In genomic region chr22:19719055-19719482, GRCh38 we compare ENCODE assay signal across 10 cellular contexts. TPM values are rescaled to one million over a fixed set of nuclear protein-coding genes. Genes with fewer than 3 reads are reported as not detected.
DNase-seq lines count a peak whose midpoint lies in the region; ATAC-seq and TF ChIP-seq lines count a peak whose summit lies in the region.
"Had no signal": no experiment of that assay in that cellular context is flagged by ENCODE, and none has a peak within 500 bp of the region (broad histone marks: within the 10 kb centered on the region; RNA-seq: fewer than 3 reads in every experiment).

No MANE protein-coding gene starts in this region.

- H3K9ac ChIP-seq in endocrine pancreas (ENCODE audit: control insufficient read depth, insufficient read depth, low read length) (peak overlapping the region; percentile 88), rectal smooth muscle tissue (ENCODE audit: low read length) (no peak overlapping the region)

- no peak overlapping the region for H3K27ac ChIP-seq in CD8-positive, alpha-beta T cell (ENCODE audit: low read depth, low read length)
- H3K27ac ChIP-seq in RWPE2 (ENCODE audit: poor library complexity, severe bottlenecking) (no peak overlapping the region), rectal smooth muscle tissue (ENCODE audit: low read depth, low read length) (no peak overlapping the region)
- H3K27ac ChIP-seq: body of pancreas had no signal

- no peaks in the 10 kb centered on the region for H3K9me3 ChIP-seq in CD8-positive, alpha-beta T cell (ENCODE audit: low read length)
- no peaks in the 10 kb centered on the region for H3K9me3 ChIP-seq in RWPE2 (ENCODE audit: severe bottlenecking)
- H3K9me3 ChIP-seq in endocrine pancreas (ENCODE audit: control insufficient read depth, low read length), result no peaks in the 10 kb centered on the region
- no peaks in the 10 kb centered on the region for H3K9me3 ChIP-seq in mucosa of descending colon
- H3K9me3 ChIP-seq: body of pancreas had no signal

- peaks cover 33% of the 10 kb centered on the region for H3K4me1 ChIP-seq in CD8-positive, alpha-beta T cell (ENCODE audit: insufficient read depth, low read length)
- H3K4me1 ChIP-seq in RWPE2 (ENCODE audit: insufficient read depth, poor library complexity, severe bottlenecking) (no peaks in the 10 kb centered on the region), endocrine pancreas (ENCODE audit: control insufficient read depth, insufficient read depth, low read length) (no peaks in the 10 kb centered on the region), rectal smooth muscle tissue (ENCODE audit: control insufficient read depth, insufficient read depth, low read length) (peaks cover 3% of the 10 kb centered on the region), mucosa of descending colon (ENCODE audit: low read depth) (peaks cover 23% of the 10 kb centered on the region)

- H3K4me3 ChIP-seq in CD8-positive, alpha-beta T cell (ENCODE audit: low read depth, low read length), result peak overlapping the region; percentile 46
- H3K4me3 ChIP-seq in RWPE2 (ENCODE audit: severe bottlenecking), result peak overlapping the region; percentile 44
- H3K4me3 ChIP-seq in endocrine pancreas (ENCODE audit: control insufficient read depth, insufficient read depth, low read length), result no peak overlapping the region
- H3K4me3 ChIP-seq in rectal smooth muscle tissue (ENCODE audit: low read length), result peak overlapping the region; percentile 71
- no peak overlapping the region for H3K4me3 ChIP-seq in mucosa of descending colon
- H3K4me3 ChIP-seq: body of pancreas had no signal

- peaks cover 11% of the 10 kb centered on the region for H3K4me1 Mint-ChIP-seq in CD8-positive, alpha-beta T cell (ENCODE audit: low read depth)

- H3K36me3 ChIP-seq in CD8-positive, alpha-beta T cell (ENCODE audit: insufficient read depth, low read length), result no peaks in the 10 kb centered on the region
- H3K36me3 ChIP-seq in RWPE2 (ENCODE audit: low read depth) (no peaks in the 10 kb centered on the region), endocrine pancreas (ENCODE audit: control insufficient read depth, insufficient read depth, low read length) (peaks cover 3% of the 10 kb centered on the region), rectal smooth muscle tissue (ENCODE audit: control insufficient read depth, insufficient read depth, low read length) (no peaks in the 10 kb centered on the region), mucosa of descending colon (ENCODE audit: low read depth) (no peaks in the 10 kb centered on the region)

- no peak for DNase-seq in CD8-positive, alpha-beta T cell
- DNase-seq in RWPE2 (ENCODE audit: low spot score) (no peak), mucosa of descending colon (no peak), C1 segment of cervical spinal cord (lab: John Stamatoyannopoulos, UW) (no peak), amygdala (lab: John Stamatoyannopoulos, UW) (no peak)
- DNase-seq: body of pancreas had no signal

- intact Hi-C loops in CD8-positive, alpha-beta T cell (cut with DNase I, micrococcal nuclease), result loop anchor here in 1 of 2 experiments (2.0 to 5.0 kb wide), 2 partner anchors 136 to 1283 kb away; partner anchors contain the start of genes GNB1L, RTL10 and THAP7
- intact Hi-C loops in mucosa of descending colon (cut with DNase I, micrococcal nuclease), result no loop called here

- no peak for ATAC-seq in CD8-positive, alpha-beta T cell
- ATAC-seq in RWPE2 (ENCODE audit: low read depth) (no peak), mucosa of descending colon (no peak), GM18498 (IDR thresholded peaks at IDR 0.05; ENCODE audit: unreplicated experiment) (no peak)
- ATAC-seq: body of pancreas had no signal

- H3K4me3 Mint-ChIP-seq in CD8-positive, alpha-beta T cell, result peak overlapping the region; percentile 69

- H3K36me3 Mint-ChIP-seq in CD8-positive, alpha-beta T cell, result no peaks in the 10 kb centered on the region

- no peak overlapping the region for H3K27ac Mint-ChIP-seq in CD8-positive, alpha-beta T cell

- peaks cover 14% of the 10 kb centered on the region for H3K27me3 ChIP-seq in CD8-positive, alpha-beta T cell (ENCODE audit: insufficient read depth, low read length)
- H3K27me3 ChIP-seq in RWPE2 (ENCODE audit: insufficient read depth, poor library complexity, severe bottlenecking) (peaks cover 8% of the 10 kb centered on the region), endocrine pancreas (ENCODE audit: control insufficient read depth, insufficient read depth, low read length) (no peaks in the 10 kb centered on the region), rectal smooth muscle tissue (ENCODE audit: control insufficient read depth, insufficient read depth, low read length) (peaks cover 17% of the 10 kb centered on the region)
- H3K27me3 ChIP-seq: body of pancreas had no signal

- TF ChIP-seq CTCF in CD8-positive, alpha-beta T cell (IDR thresholded peaks at IDR 0.05), result no peak
- no peak for TF ChIP-seq CTCF in RWPE2 (IDR thresholded peaks at IDR 0.05; ENCODE audit: poor library complexity, severe bottlenecking)
- no peak for TF ChIP-seq CTCF in mucosa of descending colon (IDR thresholded peaks at IDR 0.05)

- POLR2A ChIA-PET in CD8-positive, alpha-beta T cell (lab: Charles Lee), result no interaction called here

- H3K27me3 Mint-ChIP-seq in CD8-positive, alpha-beta T cell (ENCODE audit: low read depth), result peaks cover 34% of the 10 kb centered on the region

- no peaks in the 10 kb centered on the region for H3K9me3 Mint-ChIP-seq in CD8-positive, alpha-beta T cell

- CTCF ChIA-PET in CD8-positive, alpha-beta T cell (lab: Charles Lee), result interaction anchor here (0.9 to 3.9 kb wide), 4 partner anchors 11 to 177 kb away, joined by 4 to 27 read pairs (median 5); no protein-coding TSS in a partner anchor

RNA-seq across cellular contexts. Expression of gene GP1BB, which starts 4.3 kb away (rescaled TPM):
- total RNA-seq in CD8-positive, alpha-beta T cell, result under 1 TPM in 1 of 2 experiments, not detected in 1; 0.39 TPM
- total RNA-seq in mucosa of descending colon, result 1 to 10 TPM in 1 of 3 donors, under 1 TPM in 2; 0.34 to 1.5 (median 0.41) TPM
- total RNA-seq: renal cortical epithelial cell had no signal

RNA-seq across cellular contexts. Expression of gene SEPTIN5, which starts 4.8 kb away (rescaled TPM):
- total RNA-seq in CD8-positive, alpha-beta T cell, result 1 to 10 TPM in 1 of 2 experiments, under 1 TPM in 1; 0.75 to 1.4 TPM
- total RNA-seq in mucosa of descending colon, result 10 to 100 TPM in 1 of 3 donors, 1 to 10 TPM in 2; 1.2 to 17.8 (median 2.7) TPM

RNA-seq across cellular contexts. Expression of gene TBX1, which starts 41.5 kb away (rescaled TPM):
- not detected for total RNA-seq in CD8-positive, alpha-beta T cell
- total RNA-seq in mucosa of descending colon, result 1 to 10 TPM in 2 of 3 donors, under 1 TPM in 1; 0.90 to 4.1 (median 2.9) TPM

Comparison
In these comparisons a context has a peak if more than half of its experiments do, and no peak if none do; other contexts are left out.
1. H3K4me3 ChIP-seq: peak in CD8-positive, alpha-beta T cell (single experiment), RWPE2 (single experiment) and rectal smooth muscle tissue (single experiment); none in endocrine pancreas (single experiment) and mucosa of descending colon (single experiment).